In genomic region chr12:2824541-2824940, GRCh38 we compare ENCODE assay signal across 25 cellular contexts. TPM values are rescaled to one million over a fixed set of nuclear protein-coding genes. Genes with fewer than 3 reads are reported as not detected.
"Had no signal": no experiment of that assay in that cellular context is flagged by ENCODE, and none has a peak within 500 bp of the region (broad histone marks: within the 10 kb centered on the region; RNA-seq: fewer than 3 reads in every experiment).

No MANE protein-coding gene starts in this region.

- DNase-seq: activated CD4-positive, alpha-beta memory T cell treated with anti-CD3 and anti-CD28 coated beads, Interleukin-2, amount 10 ng/mL, durations not matched to agents 7 days and 5 days; activated CD4-positive, alpha-beta T cell treated with anti-CD3 and anti-CD28 coated beads for 48 hours; activated effector memory CD4-positive, alpha-beta T cell treated with anti-CD3 and anti-CD28 coated beads, Interleukin-2, amount 50 U/mL, for 16 hours; activated naive CD4-positive, alpha-beta T cell treated with anti-CD3 and anti-CD28 coated beads, Interleukin-2, amount 50 U/mL, for 16 hours; activated T-cell treated with anti-CD3 and anti-CD28 coated beads, Interleukin-2, amount 50 U/mL, for 72 hours; cerebellar nuclear complex; effector CD8-positive, alpha-beta T cell; gastrocnemius medialis; left ventricle myocardium superior; pancreas; psoas muscle; stimulated activated CD4-positive, alpha-beta T cell treated with anti-CD3 and anti-CD28 coated beads, Interleukin-4, amount 100 ng/mL, for 24 hours; stomach; testis; trophoblast cell; uterus had no signal

- H3K4me3 Mint-ChIP-seq: activated CD4-positive, alpha-beta memory T cell treated with anti-CD3 and anti-CD28 coated beads, Interleukin-2, amount 10 ng/mL, durations not matched to agents 7 days and 5 days; activated T-cell treated with anti-CD3 and anti-CD28 coated beads, Interleukin-2, amount 50 U/mL, for 72 hours; dendritic cell treated with granulocyte-macrophage colony-stimulating factor and Interleukin-4, amounts not matched to agents 40 ng/mL and 50 ng/mL, for 4 days; memory B cell; nephron had no signal

- H3K27me3 ChIP-seq: ascending aorta, gastrocnemius medialis, pancreas, right atrium auricular region, stomach, testis, uterus had no signal

- H3K27ac Mint-ChIP-seq: activated CD4-positive, alpha-beta memory T cell treated with anti-CD3 and anti-CD28 coated beads, Interleukin-2, amount 10 ng/mL, durations not matched to agents 7 days and 5 days; activated T-cell treated with anti-CD3 and anti-CD28 coated beads, Interleukin-2, amount 50 U/mL, for 72 hours; dendritic cell treated with granulocyte-macrophage colony-stimulating factor and Interleukin-4, amounts not matched to agents 40 ng/mL and 50 ng/mL, for 4 days; memory B cell had no signal

- H3K36me3 ChIP-seq: uterus had no signal

- H3K27ac ChIP-seq: ascending aorta, gastrocnemius medialis, pancreas, psoas muscle, right atrium auricular region, stomach, testis had no signal

- H3K9me3 Mint-ChIP-seq: activated CD4-positive, alpha-beta memory T cell treated with anti-CD3 and anti-CD28 coated beads, Interleukin-2, amount 10 ng/mL, durations not matched to agents 7 days and 5 days; activated T-cell treated with anti-CD3 and anti-CD28 coated beads, Interleukin-2, amount 50 U/mL, for 72 hours; dendritic cell treated with granulocyte-macrophage colony-stimulating factor and Interleukin-4, amounts not matched to agents 40 ng/mL and 50 ng/mL, for 4 days; memory B cell; nephron had no signal

- H3K9me3 ChIP-seq: ascending aorta, gastrocnemius medialis, pancreas, psoas muscle, right atrium auricular region, stomach, testis, uterus had no signal

- H3K4me1 ChIP-seq: ascending aorta, gastrocnemius medialis, pancreas, psoas muscle, right atrium auricular region, stomach, testis, uterus had no signal

- H3K4me1 Mint-ChIP-seq: activated CD4-positive, alpha-beta memory T cell treated with anti-CD3 and anti-CD28 coated beads, Interleukin-2, amount 10 ng/mL, durations not matched to agents 7 days and 5 days had no signal

- H3K4me3 ChIP-seq: ascending aorta, gastrocnemius medialis, pancreas, psoas muscle, right atrium auricular region, stomach, testis, uterus had no signal

- FAIRE-seq: endothelial cell of umbilical vein, pancreas had no signal

- H3K27me3 Mint-ChIP-seq: activated CD4-positive, alpha-beta memory T cell treated with anti-CD3 and anti-CD28 coated beads, Interleukin-2, amount 10 ng/mL, durations not matched to agents 7 days and 5 days; dendritic cell treated with granulocyte-macrophage colony-stimulating factor and Interleukin-4, amounts not matched to agents 40 ng/mL and 50 ng/mL, for 4 days; memory B cell had no signal

- ATAC-seq: activated T-cell treated with anti-CD3 and anti-CD28 coated beads, Interleukin-2, amount 50 U/mL, for 72 hours; esophagus mucosa; gastrocnemius medialis; left ventricle myocardium superior; pancreas; psoas muscle had no signal

RNA-seq across cellular contexts. Expression of gene NRIP2, which starts 10.3 kb away (rescaled TPM):
- total RNA-seq: activated CD4-positive, alpha-beta memory T cell treated with anti-CD3 and anti-CD28 coated beads, Interleukin-2, amount 10 ng/mL, durations not matched to agents 7 days and 5 days; activated T-cell treated with anti-CD3 and anti-CD28 coated beads, Interleukin-2, amount 50 U/mL, for 72 hours; bronchial epithelial cell; endothelial cell of umbilical vein; T-helper 2 cell treated with Interferon-gamma antibody and Interleukin-4, amounts not matched to agents 100 ng/mL and 5 ng/mL, for 36 hours had no signal
- polyA plus RNA-seq: endothelial cell of umbilical vein had no signal

RNA-seq across cellular contexts. Expression of gene TEX52, which starts 32.3 kb away (rescaled TPM):
- total RNA-seq: ascending aorta; bronchial epithelial cell; endothelial cell of umbilical vein; esophagus mucosa; left ventricle myocardium superior; psoas muscle; right atrium auricular region; stomach; T-helper 2 cell treated with Interferon-gamma antibody and Interleukin-4, amounts not matched to agents 100 ng/mL and 5 ng/mL, for 36 hours; uterus had no signal
- polyA plus RNA-seq: endothelial cell of umbilical vein, pancreas, psoas muscle, stomach had no signal

RNA-seq across cellular contexts. Expression of gene FOXM1, which starts 52.4 kb away (rescaled TPM):
- total RNA-seq: ascending aorta had no signal
